8 cellular contexts compared by ENCODE assay signal in genomic region chr3:141360888-141361598, GRCh38. TPM values are rescaled to one million over a fixed set of nuclear protein-coding genes. Genes with fewer than 3 reads are reported as not detected.
DNase-seq lines count a peak whose midpoint lies in the region; ATAC-seq and TF ChIP-seq lines count a peak whose summit lies in the region.

No MANE protein-coding gene starts in this region.

- no peaks in the 10 kb centered on the region for H3K9me2 ChIP-seq in PC-9 (ENCODE audit: insufficient read depth)

- no peaks in the 10 kb centered on the region for H3K9me3 ChIP-seq in CD8-positive, alpha-beta memory T cell (ENCODE audit: low read length)
- no peaks in the 10 kb centered on the region for H3K9me3 ChIP-seq in PC-9 (ENCODE audit: insufficient read depth, low read depth)
- no peaks in the 10 kb centered on the region for H3K9me3 ChIP-seq in suprapubic skin

- TF ChIP-seq EP300 in suprapubic skin (IDR thresholded peaks at IDR 0.05) = no peak

- no peaks in the 10 kb centered on the region for H3K36me3 ChIP-seq in CD8-positive, alpha-beta memory T cell (ENCODE audit: insufficient read depth, low read length)
- H3K36me3 ChIP-seq in PC-9 (ENCODE audit: low read depth) = no peaks in the 10 kb centered on the region
- no peaks in the 10 kb centered on the region for H3K36me3 ChIP-seq in suprapubic skin

- 24% methylated on average over 6 of the region's 6 CpGs for WGBS in suprapubic skin

- peaks cover 8% of the 10 kb centered on the region; the same call in 1 of the 2 replicates for H3F3A ChIP-seq in PC-9 (ENCODE audit: insufficient read depth, low read depth)

- intact Hi-C loops in PC-9 (cut with micrococcal nuclease; ENCODE audit: unreplicated experiment) = loop anchor here (1.0 kb wide), 3 partner anchors 50 to 200 kb away; no protein-coding TSS in a partner anchor

- POLR2A ChIA-PET in CD8-positive, alpha-beta memory T cell (lab: Charles Lee) = interaction anchor here (0.7 kb wide), 2 partner anchors 10 to 83 kb away, joined by 3 to 4 read pairs; no protein-coding TSS in a partner anchor
- POLR2A ChIA-PET in PC-9 (lab: Charles Lee; ENCODE audit: unreplicated experiment) = interaction anchor here (0.7 kb wide), 1 partner anchor 92 kb away, joined by 4 read pairs; no protein-coding TSS in a partner anchor

- H3K4me3 ChIP-seq in CD8-positive, alpha-beta memory T cell (ENCODE audit: low read length) = no peak overlapping the region
- no peak overlapping the region for H3K4me3 ChIP-seq in PC-9
- peak overlapping the region; percentile 19 for H3K4me3 ChIP-seq in suprapubic skin

- H3K27me3 ChIP-seq in CD8-positive, alpha-beta memory T cell (ENCODE audit: insufficient read depth, low read length, poor library complexity, severe bottlenecking) = no peaks in the 10 kb centered on the region
- H3K27me3 ChIP-seq in PC-9 (ENCODE audit: insufficient read depth, low read depth) = peaks cover 9% of the 10 kb centered on the region
- H3K27me3 ChIP-seq in suprapubic skin = no peaks in the 10 kb centered on the region

- H3K4me3 Mint-ChIP-seq in CD8-positive, alpha-beta memory T cell = peak overlapping the region in 5 of 7 donors; percentile 30 to 73 (median 49)
- H3K4me3 Mint-ChIP-seq in chondrocyte (ENCODE audit: unreplicated experiment) = no peak overlapping the region

- no TSS peak for BruUV-seq in PC-9 (replicated peaks; lab: Mats Ljungman, UMichigan)

- peak; percentile 84 for TF ChIP-seq CTCF in PC-9 (conservative IDR thresholded peaks at IDR 0.05)
- TF ChIP-seq CTCF in chondrocyte (IDR thresholded peaks at IDR 0.05) = peak; percentile 95
- peak; percentile 66 to 72 for TF ChIP-seq CTCF in suprapubic skin (IDR thresholded peaks at IDR 0.05)

- no peak overlapping the region for H2AFZ ChIP-seq in PC-9

- H3K4me1 Mint-ChIP-seq in CD8-positive, alpha-beta memory T cell = peaks cover 1 to 10% (median 8%) of the 10 kb centered on the region in 3 donors
- peaks cover 19% of the 10 kb centered on the region for H3K4me1 Mint-ChIP-seq in chondrocyte (ENCODE audit: low read depth)

- no peaks in the 10 kb centered on the region for H3K4me1 ChIP-seq in CD8-positive, alpha-beta memory T cell (ENCODE audit: insufficient read depth, low read length)
- H3K4me1 ChIP-seq in PC-9 (replicated peaks; ENCODE audit: insufficient read depth) = peaks cover 8% of the 10 kb centered on the region
- peaks cover 11% of the 10 kb centered on the region for H3K4me1 ChIP-seq in suprapubic skin

- CTCF ChIA-PET in CD8-positive, alpha-beta memory T cell (lab: Charles Lee) = interaction anchor here (0.6 to 5.5 kb wide), 37 partner anchors 9 to 226 kb away, joined by 3 to 69 read pairs (median 5); no protein-coding TSS in a partner anchor
- CTCF ChIA-PET in PC-9 (lab: Charles Lee) = interaction anchor here (0.7 to 2.6 kb wide), 11 partner anchors 24 to 129 kb away, joined by 3 to 18 read pairs (median 5); partner anchors contain the start of gene PXYLP1

- H3K27me3 Mint-ChIP-seq in CD8-positive, alpha-beta memory T cell = peaks cover 0 to 3% of the 10 kb centered on the region in 2 donors
- H3K27me3 Mint-ChIP-seq in chondrocyte (ENCODE audit: low read depth) = no peaks in the 10 kb centered on the region

- H4K20me1 ChIP-seq in PC-9 (ENCODE audit: insufficient read depth) = no peaks in the 10 kb centered on the region

- peak in 2 of 5 donors; percentile 24 to 39 for DNase-seq in CD8-positive, alpha-beta memory T cell
- DNase-seq in HPDE6-E6E7 (ENCODE audit: extremely low spot score) (peak; percentile 64), PC-9 (peak; percentile 59 to 94), chondrocyte (ENCODE audit: low spot score) (no peak), left lobe of liver (ENCODE audit: low spot score) (no peak), suprapubic skin (ENCODE audit: low spot score in 2 of 2) (no peak)

- TF ChIP-seq POLR2A in suprapubic skin (IDR thresholded peaks at IDR 0.05) = no peak

- H3K79me2 ChIP-seq in PC-9 (ENCODE audit: low read depth) = no peaks in the 10 kb centered on the region

- H3K36me3 Mint-ChIP-seq in CD8-positive, alpha-beta memory T cell = no peaks in the 10 kb centered on the region
- H3K36me3 Mint-ChIP-seq in chondrocyte (ENCODE audit: low read depth) = peaks cover 1% of the 10 kb centered on the region

- ATAC-seq in GM18867 (IDR thresholded peaks at IDR 0.05; ENCODE audit: unreplicated experiment) (peak; percentile 67), left lobe of liver (peak; percentile 97), HG02938 (IDR thresholded peaks at IDR 0.05; ENCODE audit: unreplicated experiment) (no peak)

- 0 out of 2 replicates have a peak overlapping the region, but pooled peaks have one; percentile 3 for H3K4me2 ChIP-seq in PC-9

- H3K27ac Mint-ChIP-seq in CD8-positive, alpha-beta memory T cell = peak overlapping the region in 1 of 8 donors; percentile 61
- H3K27ac Mint-ChIP-seq in chondrocyte (ENCODE audit: unreplicated experiment) = peak overlapping the region; percentile 39

- H3K9me3 Mint-ChIP-seq in CD8-positive, alpha-beta memory T cell = peaks cover 0 to 4% (median 3%) of the 10 kb centered on the region in 5 donors
- H3K9me3 Mint-ChIP-seq in chondrocyte (ENCODE audit: low read depth) = peaks cover 3% of the 10 kb centered on the region

- no peak overlapping the region for H3K27ac ChIP-seq in CD8-positive, alpha-beta memory T cell (ENCODE audit: low read depth, low read length)
- H3K27ac ChIP-seq in PC-9 = no peak overlapping the region
- H3K27ac ChIP-seq in suprapubic skin = no peak overlapping the region

RNA-seq across cellular contexts. Expression of gene ZBTB38, which starts 7.3 kb away (rescaled TPM):
- total RNA-seq in CD8-positive, alpha-beta memory T cell = 10 to 100 TPM; 78.6 to 87.1 TPM
- polyA plus RNA-seq in CD8-positive, alpha-beta memory T cell = 115 TPM
- total RNA-seq in PC-9 (2021) (18.5 and 21.8 TPM in 2 replicates), chondrocyte (50.4 to 71.1 TPM (median 64.6 TPM) in 3 replicates), left lobe of liver (26.6 TPM), suprapubic skin (100 to 1,000 TPM in 1 of 4 donors, 10 to 100 TPM in 3; 65.8 to 101 (median 85.9) TPM)

Comparison
In these comparisons a context has a peak if more than half of its experiments do, and no peak if none do; other contexts are left out.
1. DNase-seq: peak in HPDE6-E6E7 (single experiment) and PC-9 (2 of 2); none in chondrocyte (single experiment), left lobe of liver (single experiment) and suprapubic skin (0 of 2).
2. Peak in every context shown above with its lines, with median percentiles within 50 percentile points of each other: CTCF ChIP-seq.